Comparison of ENCODE assay signal across 9 cellular contexts in genomic region chr15:101320501-101321052, GRCh38. TPM values are rescaled to one million over a fixed set of nuclear protein-coding genes. Genes with fewer than 3 reads are reported as not detected.
DNase-seq lines count a peak whose midpoint lies in the region; ATAC-seq and TF ChIP-seq lines count a peak whose summit lies in the region.
"Had no signal": no experiment of that assay in that cellular context is flagged by ENCODE, and none has a peak within 500 bp of the region (broad histone marks: within the 10 kb centered on the region; RNA-seq: fewer than 3 reads in every experiment).

No MANE protein-coding gene starts in this region.

- intact Hi-C loops in left lung (cut with DNase I): no loop called here

- H3K9me3 Mint-ChIP-seq in activated naive CD4-positive, alpha-beta T cell treated with anti-CD3 and anti-CD28 coated beads, Interleukin-2, amount 50 U/mL, for 72 hours: no peaks in the 10 kb centered on the region

- H3K27ac ChIP-seq in left lung: peak overlapping the region in 1 of 2 donors; percentile 34
- H3K27ac ChIP-seq: body of pancreas had no signal

- peak in 1 of 2 donors; percentile 54 for TF ChIP-seq CTCF in left lung (IDR thresholded peaks at IDR 0.05)

- peak overlapping the region; percentile 29 to 72 for H3K27ac Mint-ChIP-seq in activated naive CD4-positive, alpha-beta T cell treated with anti-CD3 and anti-CD28 coated beads, Interleukin-2, amount 50 U/mL, for 72 hours

- H3K4me3 ChIP-seq in left lung: peak overlapping the region in 1 of 2 donors; percentile 21
- H3K4me3 ChIP-seq: body of pancreas had no signal

- H3K36me3 ChIP-seq in left lung: no peaks in the 10 kb centered on the region

- H3K36me3 Mint-ChIP-seq in activated naive CD4-positive, alpha-beta T cell treated with anti-CD3 and anti-CD28 coated beads, Interleukin-2, amount 50 U/mL, for 72 hours: no peaks in the 10 kb centered on the region

- peak; percentile 60 for DNase-seq in AG08396 (ENCODE audit: low spot score)
- peak; percentile 31 for DNase-seq in T follicular helper cell (ENCODE audit: low read depth)
- peak; percentile 54 to 59 for DNase-seq in activated naive CD4-positive, alpha-beta T cell treated with anti-CD3 and anti-CD28 coated beads, Interleukin-2, amount 50 U/mL, for 72 hours (ENCODE audit: low spot score in 2 of 2)
- peak; percentile 81 to 85 for DNase-seq in left lung
- DNase-seq in stimulated activated CD8-positive, alpha-beta memory T cell treated with anti-CD3 and anti-CD28 coated beads, Interleukin-7, amount 100 ng/mL, for 1 hour (ENCODE audit: low read depth in 2 of 2): peak; percentile 12 to 31
- no peak for DNase-seq in cortex of kidney (lab: John Stamatoyannopoulos, UW)
- DNase-seq in NCI-H69 (lab: John Stamatoyannopoulos, UW): no peak

- H3K27me3 ChIP-seq in left lung: peaks cover 0 to 33% of the 10 kb centered on the region in 2 donors
- H3K27me3 ChIP-seq: body of pancreas had no signal

- H3K4me1 ChIP-seq in left lung: peaks cover 0 to 10% of the 10 kb centered on the region in 2 donors
- H3K4me1 ChIP-seq: body of pancreas had no signal

- ATAC-seq in GM21619 (IDR thresholded peaks at IDR 0.05; ENCODE audit: unreplicated experiment) (peak; percentile 86), left lung (peak; percentile 93)
- peak; percentile 95 to 97 for ATAC-seq in activated naive CD4-positive, alpha-beta T cell treated with anti-CD3 and anti-CD28 coated beads, Interleukin-2, amount 50 U/mL, for 72 hours
- ATAC-seq: body of pancreas had no signal

- H3K9me3 ChIP-seq in left lung: no peaks in the 10 kb centered on the region
- H3K9me3 ChIP-seq: body of pancreas had no signal

RNA-seq across cellular contexts. Expression of gene SNRPA1, which starts 25.5 kb away (rescaled TPM):
- 100 to 1,000 TPM; 163 to 174 TPM for total RNA-seq in activated naive CD4-positive, alpha-beta T cell treated with anti-CD3 and anti-CD28 coated beads, Interleukin-2, amount 50 U/mL, for 72 hours
- total RNA-seq in left lung: 10 to 100 TPM; 34.4 to 49.9 TPM

RNA-seq across cellular contexts. Expression of gene SELENOS, which starts 43.3 kb away (rescaled TPM):
- 10 to 100 TPM; 18.4 to 22.6 TPM for total RNA-seq in activated naive CD4-positive, alpha-beta T cell treated with anti-CD3 and anti-CD28 coated beads, Interleukin-2, amount 50 U/mL, for 72 hours
- total RNA-seq in left lung: 10 to 100 TPM; 62.8 to 78.7 TPM

Comparison
In these comparisons a context has a peak if more than half of its experiments do, and no peak if none do; other contexts are left out.
1. DNase-seq: peak in AG08396 (single experiment), T follicular helper cell (single experiment), activated naive CD4-positive, alpha-beta T cell treated with anti-CD3 and anti-CD28 coated beads, Interleukin-2, amount 50 U/mL, for 72 hours (2 of 2), left lung (2 of 2) and stimulated activated CD8-positive, alpha-beta memory T cell treated with anti-CD3 and anti-CD28 coated beads, Interleukin-7, amount 100 ng/mL, for 1 hour (2 of 2); none in cortex of kidney (single experiment) and NCI-H69 (single experiment).
2. Peak in every context shown above with its lines, with median percentiles within 50 percentile points of each other: ATAC-seq.